In the genomic region with DNA sequence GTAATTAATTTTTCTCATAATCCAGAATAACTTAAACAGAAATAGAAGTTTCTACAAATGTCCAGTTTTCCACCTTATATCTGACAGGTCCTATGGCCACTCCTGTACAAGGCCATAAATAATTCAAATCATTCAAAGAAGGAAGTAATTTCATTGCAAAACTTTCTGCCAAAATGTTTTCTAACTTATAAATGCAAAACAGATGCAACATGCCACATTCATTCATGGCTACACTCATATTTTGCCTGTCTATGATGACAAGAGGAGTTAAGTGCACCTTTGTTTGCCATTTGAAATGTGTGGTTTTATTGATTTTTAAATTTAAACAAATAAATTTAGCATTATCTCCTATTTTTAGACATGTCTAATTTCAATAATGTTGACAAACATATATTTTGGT, we compare ENCODE assay signal across 15 cellular contexts.
"Had no signal": no experiment of that assay in that cellular context is flagged by ENCODE, and none has a peak within 500 bp of the region (broad histone marks: within the 10 kb centered on the region; RNA-seq: fewer than 3 reads in every experiment).

No MANE protein-coding gene starts in this region.

- H3K27me3 Mint-ChIP-seq: activated CD8-positive, alpha-beta T cell treated with anti-CD3 and anti-CD28 coated beads for 36 hours; activated T-cell treated with anti-CD3 and anti-CD28 coated beads, Interleukin-2, amount 50 U/mL, for 24 hours; naive thymus-derived CD8-positive, alpha-beta T cell; stimulated activated naive CD8-positive, alpha-beta T cell treated with anti-CD3 and anti-CD28 coated beads, Interleukin-15, amount 100 ng/mL, for 72 hours had no signal

- H3K27ac ChIP-seq: ovary, psoas muscle had no signal

- ATAC-seq: activated CD8-positive, alpha-beta T cell treated with anti-CD3 and anti-CD28 coated beads for 36 hours; naive thymus-derived CD8-positive, alpha-beta T cell; psoas muscle; right cardiac atrium; stimulated activated naive CD8-positive, alpha-beta T cell treated with anti-CD3 and anti-CD28 coated beads, Interleukin-15, amount 100 ng/mL, for 72 hours had no signal

- H3K36me3 Mint-ChIP-seq: brain had no signal

- H3K4me1 ChIP-seq: colonic mucosa had no signal

- H3K4me3 Mint-ChIP-seq: activated CD8-positive, alpha-beta T cell treated with anti-CD3 and anti-CD28 coated beads for 36 hours; activated naive CD4-positive, alpha-beta T cell treated with anti-CD3 and anti-CD28 coated beads for 36 hours; activated T-cell treated with anti-CD3 and anti-CD28 coated beads, Interleukin-2, amount 50 U/mL, for 24 hours; brain; naive thymus-derived CD8-positive, alpha-beta T cell; stimulated activated naive CD8-positive, alpha-beta T cell treated with anti-CD3 and anti-CD28 coated beads, Interleukin-15, amount 100 ng/mL, for 72 hours had no signal

- H3K9me3 Mint-ChIP-seq: activated CD8-positive, alpha-beta T cell treated with anti-CD3 and anti-CD28 coated beads for 36 hours; activated naive CD4-positive, alpha-beta T cell treated with anti-CD3 and anti-CD28 coated beads for 36 hours; activated T-cell treated with anti-CD3 and anti-CD28 coated beads, Interleukin-2, amount 50 U/mL, for 24 hours; brain; naive thymus-derived CD8-positive, alpha-beta T cell; stimulated activated naive CD8-positive, alpha-beta T cell treated with anti-CD3 and anti-CD28 coated beads, Interleukin-15, amount 100 ng/mL, for 72 hours had no signal

- H3K27me3 ChIP-seq: colonic mucosa, ovary had no signal

- H3K27ac Mint-ChIP-seq: activated CD8-positive, alpha-beta T cell treated with anti-CD3 and anti-CD28 coated beads for 36 hours; activated T-cell treated with anti-CD3 and anti-CD28 coated beads, Interleukin-2, amount 50 U/mL, for 24 hours; stimulated activated naive CD8-positive, alpha-beta T cell treated with anti-CD3 and anti-CD28 coated beads, Interleukin-15, amount 100 ng/mL, for 72 hours had no signal

- H3K9me3 ChIP-seq: colonic mucosa, ovary, psoas muscle had no signal

- H3K4me3 ChIP-seq: colonic mucosa, ovary, psoas muscle had no signal

- DNase-seq: activated CD4-positive, alpha-beta T cell treated with anti-CD3 and anti-CD28 coated beads for 48 hours; activated CD4-positive, CD25-positive, alpha-beta regulatory T cell; activated CD8-positive, alpha-beta T cell treated with anti-CD3 and anti-CD28 coated beads for 36 hours; activated naive CD4-positive, alpha-beta T cell treated with anti-CD3 and anti-CD28 coated beads for 36 hours; activated T-cell treated with anti-CD3 and anti-CD28 coated beads, Interleukin-2, amount 50 U/mL, for 24 hours; anterior cingulate cortex; colonic mucosa; naive thymus-derived CD8-positive, alpha-beta T cell; ovary; psoas muscle; right cardiac atrium; stimulated activated naive CD8-positive, alpha-beta T cell treated with anti-CD3 and anti-CD28 coated beads, Interleukin-15, amount 100 ng/mL, for 72 hours; T1000; trophoblast cell had no signal

- H3K36me3 ChIP-seq: colonic mucosa, ovary had no signal
